6 cellular contexts compared by ENCODE assay signal in the genomic region with DNA sequence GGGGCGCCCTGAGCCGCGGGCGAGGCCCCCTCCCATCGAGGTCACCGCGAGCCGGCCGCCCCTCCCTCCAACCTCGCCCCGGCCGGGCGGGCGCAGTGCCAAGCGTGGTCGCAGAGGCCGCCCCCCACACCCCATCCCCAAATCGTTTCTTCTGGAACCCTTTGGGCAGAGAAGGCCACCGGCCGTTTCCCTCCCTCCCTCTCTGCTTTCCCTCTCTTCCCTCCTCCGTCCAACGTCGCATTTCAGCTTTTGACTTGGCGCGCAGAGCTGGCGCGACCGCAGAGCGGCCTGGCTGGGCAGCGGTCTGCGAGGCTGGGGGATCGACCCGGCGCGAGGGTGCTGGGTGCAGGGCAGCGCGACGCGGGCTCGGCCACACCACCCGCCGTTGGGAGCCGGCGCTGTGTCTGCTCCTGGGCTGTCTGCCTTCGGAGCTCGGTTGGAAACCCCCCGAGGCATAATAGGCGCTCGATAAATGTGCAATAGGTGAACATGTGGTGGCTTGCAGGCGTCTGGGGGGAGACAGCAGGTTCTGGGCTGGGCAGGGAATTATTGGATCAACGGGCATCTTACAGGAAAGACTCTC. TPM values are rescaled to one million over a fixed set of nuclear protein-coding genes. Genes with fewer than 3 reads are reported as not detected.
DNase-seq lines count a peak whose midpoint lies in the region; ATAC-seq and TF ChIP-seq lines count a peak whose summit lies in the region.

No MANE protein-coding gene starts in this region.

- TF ChIP-seq POLR2A in GM19193 (IDR thresholded peaks at IDR 0.05; ENCODE audit: extremely low read depth, insufficient read depth, insufficient read length) (peak; percentile 39), Peyer's patch (IDR thresholded peaks at IDR 0.05) (no peak)

- peak overlapping the region; percentile 17 to 58 (median 44) for H3K27ac ChIP-seq in Peyer's patch
- peak overlapping the region; percentile 93 for H3K27ac ChIP-seq in hepatocyte

- ATAC-seq in HG02870 (IDR thresholded peaks at IDR 0.05; ENCODE audit: unreplicated experiment) (no peak), HG02840 (IDR thresholded peaks at IDR 0.05; ENCODE audit: low FRiP score, unreplicated experiment) (no peak)

- H3K9me2 ChIP-seq in hepatocyte (replicated peaks; ENCODE audit: insufficient read depth), result no peaks in the 10 kb centered on the region

- no peaks in the 10 kb centered on the region for H3K36me3 ChIP-seq in Peyer's patch
- H3K36me3 ChIP-seq in hepatocyte (replicated peaks; ENCODE audit: insufficient read depth, low read depth), result no peaks in the 10 kb centered on the region

- H4K20me1 ChIP-seq in hepatocyte (ENCODE audit: insufficient read depth, poor library complexity, severe bottlenecking), result no peaks in the 10 kb centered on the region

- no peaks in the 10 kb centered on the region for H3K9me3 ChIP-seq in Peyer's patch
- H3K9me3 ChIP-seq in hepatocyte (ENCODE audit: low read depth), result no peaks in the 10 kb centered on the region

- H3K4me1 ChIP-seq in Peyer's patch (peaks cover 0 to 44% (median 29%) of the 10 kb centered on the region in 4 donors), hepatocyte (ENCODE audit: insufficient read depth) (peaks cover 55% of the 10 kb centered on the region)

- peaks cover 0 to 37% of the 10 kb centered on the region in 2 donors for H3K27me3 ChIP-seq in Peyer's patch
- H3K27me3 ChIP-seq in hepatocyte, result peaks cover 8% of the 10 kb centered on the region

- peaks cover 1% of the 10 kb centered on the region for H3K79me2 ChIP-seq in hepatocyte

- WGBS in hepatocyte (ENCODE audit: low lambda C conversion rate, missing lambda C conversion rate), result 1% methylated on average over 27 of the region's 51 CpGs

- peak overlapping the region; percentile 6 for H2AFZ ChIP-seq in hepatocyte

- no peak for TF ChIP-seq CTCF in Peyer's patch (IDR thresholded peaks at IDR 0.05)
- TF ChIP-seq CTCF in hepatocyte (IDR thresholded peaks at IDR 0.05; ENCODE audit: poor library complexity), result no peak

- peak overlapping the region; percentile 98 for H3K4me2 ChIP-seq in hepatocyte

- H3K4me3 ChIP-seq in Peyer's patch, result peak overlapping the region; percentile 26 to 56 (median 50)
- H3K4me3 ChIP-seq in hepatocyte, result peak overlapping the region; percentile 72

- DNase-seq in Peyer's patch (no peak), hepatocyte (ENCODE audit: low spot score) (peak; percentile 48)
- no peak for DNase-seq in activated naive CD4-positive, alpha-beta T cell (lab: John Stamatoyannopoulos, UW)

RNA-seq across cellular contexts. Expression of gene NTN3, which starts 2.9 kb away (rescaled TPM):
- not detected for total RNA-seq in Peyer's patch
- 4.5 and 4.8 TPM in 2 replicates for total RNA-seq in hepatocyte
- 1.1 and 2.4 TPM in 2 replicates for polyA plus RNA-seq in hepatocyte

RNA-seq across cellular contexts. Expression of gene TBC1D24, which starts 6.7 kb away (rescaled TPM):
- 10 to 100 TPM in 3 of 4 donors, 1 to 10 TPM in 1; 5.6 to 16.2 (median 13.6) TPM for total RNA-seq in Peyer's patch
- 10.4 and 13.6 TPM in 2 replicates for total RNA-seq in hepatocyte
- 8.3 and 10.9 TPM in 2 replicates for polyA plus RNA-seq in hepatocyte

RNA-seq across cellular contexts. Expression of gene TEDC2, which starts 8.3 kb away (rescaled TPM):
- total RNA-seq in Peyer's patch (10 to 100 TPM in 1 of 4 donors, 1 to 10 TPM in 3; 1.4 to 13.2 (median 3.7) TPM), hepatocyte (6.2 and 7.6 TPM in 2 replicates)
- 7.1 and 8.1 TPM in 2 replicates for polyA plus RNA-seq in hepatocyte

RNA-seq across cellular contexts. Expression of gene CCNF, which starts 39.0 kb away (rescaled TPM):
- total RNA-seq in Peyer's patch (10 to 100 TPM in 1 of 4 donors, 1 to 10 TPM in 3; 4.7 to 19.8 (median 6.9) TPM), hepatocyte (4.7 TPM in 2 replicates)
- 4.3 and 6.5 TPM in 2 replicates for polyA plus RNA-seq in hepatocyte

RNA-seq across cellular contexts. Expression of gene ATP6V0C, which starts 45.5 kb away (rescaled TPM):
- total RNA-seq in Peyer's patch, result 100 to 1,000 TPM in 2 of 4 donors, 10 to 100 TPM in 2; 27.2 to 116 (median 101) TPM
- total RNA-seq in hepatocyte, result 81.4 and 89.8 TPM in 2 replicates
- 375 and 385 TPM in 2 replicates for polyA plus RNA-seq in hepatocyte
